In the genomic region with DNA sequence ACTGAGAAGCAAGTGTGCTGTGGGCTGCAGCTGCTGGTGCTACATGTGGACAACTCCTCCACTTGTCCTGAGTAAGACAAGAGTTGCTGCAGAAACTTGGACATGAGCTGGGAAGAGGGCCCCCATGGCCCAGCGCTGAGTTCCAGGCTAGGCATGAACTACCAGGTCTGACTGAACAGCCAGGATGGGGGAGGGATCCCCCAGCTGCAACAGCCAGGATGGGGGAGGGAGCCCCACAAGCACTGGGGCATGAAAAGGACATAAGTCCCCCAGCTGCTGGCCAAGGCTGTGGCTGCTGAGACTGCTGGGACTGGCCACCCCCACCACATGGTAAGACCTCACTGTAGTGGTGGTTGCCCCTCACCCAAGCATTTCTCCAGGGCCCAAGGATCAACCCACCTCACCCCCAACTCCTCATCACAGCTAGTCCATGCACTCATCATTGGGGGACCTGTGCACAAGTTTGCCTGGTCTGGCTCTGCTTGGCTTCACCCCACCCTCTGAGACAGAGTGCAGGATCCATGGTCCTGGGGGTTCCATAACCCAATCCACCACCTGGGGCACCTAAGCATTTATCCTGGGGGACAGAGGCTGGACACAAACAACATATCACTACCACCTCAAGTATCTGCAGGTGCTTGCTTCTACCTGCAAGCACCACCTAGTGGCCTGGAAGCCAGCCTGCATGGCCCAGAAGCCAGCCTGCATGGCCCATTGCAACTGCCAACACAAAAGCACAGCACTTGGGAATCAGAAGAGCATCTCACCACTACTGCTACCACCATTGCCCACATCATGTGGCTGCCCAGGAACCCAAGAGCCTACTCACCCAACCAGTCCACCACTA, we compare ENCODE assay signal across 8 cellular contexts.
DNase-seq lines count a peak whose midpoint lies in the region; ATAC-seq and TF ChIP-seq lines count a peak whose summit lies in the region.

No MANE protein-coding gene starts in this region.

- POLR2A ChIA-PET in WTC11 (lab: Charles Lee): interaction anchor here (1.0 kb wide), 1 partner anchor 85 kb away, joined by 6 read pairs; a partner anchor contains a TSS

- no peaks in the 10 kb centered on the region for H3K4me1 ChIP-seq in tibial artery

- H3K27ac Mint-ChIP-seq in WTC11: no peak overlapping the region
- H3K27ac Mint-ChIP-seq in nephron progenitor cell: no peak overlapping the region

- TF ChIP-seq CTCF in AG09309 (IDR thresholded peaks at IDR 0.05; ENCODE audit: control insufficient read depth, insufficient read depth, low read depth, low read length, missing control alignments): peak; percentile 60
- TF ChIP-seq CTCF in WTC11 (IDR thresholded peaks at IDR 0.05): peak; percentile 45; the same call in 1 of the 2 replicates
- no peak for TF ChIP-seq CTCF in tibial artery (IDR thresholded peaks at IDR 0.05)
- TF ChIP-seq CTCF in nephron progenitor cell (IDR thresholded peaks at IDR 0.05): no peak

- H3K36me3 Mint-ChIP-seq in WTC11 (no peaks in the 10 kb centered on the region), nephron progenitor cell (ENCODE audit: low read depth) (peaks cover 13% of the 10 kb centered on the region)

- intact Hi-C loops in tibial artery (cut with DNase I; ENCODE audit: low total_unique reads): no loop called here

- H3K4me1 Mint-ChIP-seq in WTC11 (0 out of 2 replicates have a peak, but pooled peaks cover 6% of the 10 kb centered on the region), nephron progenitor cell (peaks cover 34% of the 10 kb centered on the region)

- CTCF ChIA-PET in WTC11 (lab: Charles Lee): interaction anchor here (0.8 to 1.3 kb wide), 5 partner anchors 10 to 107 kb away, joined by 3 to 8 read pairs (median 4); no protein-coding TSS in a partner anchor

- H3K4me3 ChIP-seq in AG09309 (ENCODE audit: control insufficient read depth, low read depth, low read length) (no peak overlapping the region), tibial artery (no peak overlapping the region)

- H3K27me3 Mint-ChIP-seq in WTC11 (ENCODE audit: low read depth): no peaks in the 10 kb centered on the region
- H3K27me3 Mint-ChIP-seq in nephron progenitor cell (ENCODE audit: low read depth, poor library complexity): peaks cover 3% of the 10 kb centered on the region

- no peak overlapping the region for H3K27ac ChIP-seq in tibial artery

- no peaks in the 10 kb centered on the region for H3K27me3 ChIP-seq in tibial artery

- no peak for TF ChIP-seq POLR2A in GM18505 (IDR thresholded peaks at IDR 0.05; ENCODE audit: borderline replicate concordance, extremely low read depth, insufficient read depth, insufficient read length)

- ATAC-seq in GM18505 (IDR thresholded peaks at IDR 0.05; ENCODE audit: unreplicated experiment) (peak; percentile 67), HG03095 (IDR thresholded peaks at IDR 0.05; ENCODE audit: unreplicated experiment) (peak; percentile 68), WTC11 (peak; percentile 98)

- H3K36me3 ChIP-seq in tibial artery: no peaks in the 10 kb centered on the region

- H3K9me3 Mint-ChIP-seq in WTC11 (no peaks in the 10 kb centered on the region), nephron progenitor cell (peaks cover 48% of the 10 kb centered on the region)

- no peak overlapping the region for H3K4me3 Mint-ChIP-seq in WTC11
- no peak overlapping the region for H3K4me3 Mint-ChIP-seq in nephron progenitor cell

- H3K9me3 ChIP-seq in tibial artery: peaks cover 0 to 6% (median 0%) of the 10 kb centered on the region in 3 donors

- no peak for DNase-seq in AG09309 (ENCODE audit: low read depth)
- DNase-seq in WTC11 (ENCODE audit: low spot score): peak; percentile 63
- DNase-seq in iPS DF 19.7 (ENCODE audit: low read depth, low spot score): peak; percentile 20
- no peak for DNase-seq in tibial artery
- DNase-seq in nephron progenitor cell: no peak
- no peak for DNase-seq in activated CD4-positive, CD25-positive, alpha-beta regulatory T cell treated with anti-CD3 and anti-CD28 coated beads, Interleukin-2, amount 50 U/mL, for 72 hours

TF ChIP-seq in WTC11, 78 proteins besides CTCF, POLR2A, EP300 and RAD21:
- TF ChIP-seq MXD4 (CRISPR knock-in tag; IDR thresholded peaks at IDR 0.05; ENCODE audit: borderline replicate concordance) (no peak), ZNF396 (CRISPR knock-in tag; IDR thresholded peaks at IDR 0.05; ENCODE audit: borderline replicate concordance) (no peak), RELA (CRISPR knock-in tag; IDR thresholded peaks at IDR 0.05; ENCODE audit: borderline replicate concordance) (no peak), TP53 (CRISPR knock-in tag; IDR thresholded peaks at IDR 0.05) (no peak), TCF7 (CRISPR knock-in tag; IDR thresholded peaks at IDR 0.05; ENCODE audit: low read depth) (no peak), GRHL2 (CRISPR knock-in tag; IDR thresholded peaks at IDR 0.05; ENCODE audit: insufficient replicate concordance, severe bottlenecking) (no peak), SMAD4 (CRISPR knock-in tag; IDR thresholded peaks at IDR 0.05) (no peak)
- TF ChIP-seq, protein P1, sequence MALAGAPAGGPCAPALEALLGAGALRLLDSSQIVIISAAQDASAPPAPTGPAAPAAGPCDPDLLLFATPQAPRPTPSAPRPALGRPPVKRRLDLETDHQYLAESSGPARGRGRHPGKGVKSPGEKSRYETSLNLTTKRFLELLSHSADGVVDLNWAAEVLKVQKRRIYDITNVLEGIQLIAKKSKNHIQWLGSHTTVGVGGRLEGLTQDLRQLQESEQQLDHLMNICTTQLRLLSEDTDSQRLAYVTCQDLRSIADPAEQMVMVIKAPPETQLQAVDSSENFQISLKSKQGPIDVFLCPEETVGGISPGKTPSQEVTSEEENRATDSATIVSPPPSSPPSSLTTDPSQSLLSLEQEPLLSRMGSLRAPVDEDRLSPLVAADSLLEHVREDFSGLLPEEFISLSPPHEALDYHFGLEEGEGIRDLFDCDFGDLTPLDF (CRISPR knock-in tag; IDR thresholded peaks at IDR 0.05): no peak
- TF ChIP-seq, protein P2, sequence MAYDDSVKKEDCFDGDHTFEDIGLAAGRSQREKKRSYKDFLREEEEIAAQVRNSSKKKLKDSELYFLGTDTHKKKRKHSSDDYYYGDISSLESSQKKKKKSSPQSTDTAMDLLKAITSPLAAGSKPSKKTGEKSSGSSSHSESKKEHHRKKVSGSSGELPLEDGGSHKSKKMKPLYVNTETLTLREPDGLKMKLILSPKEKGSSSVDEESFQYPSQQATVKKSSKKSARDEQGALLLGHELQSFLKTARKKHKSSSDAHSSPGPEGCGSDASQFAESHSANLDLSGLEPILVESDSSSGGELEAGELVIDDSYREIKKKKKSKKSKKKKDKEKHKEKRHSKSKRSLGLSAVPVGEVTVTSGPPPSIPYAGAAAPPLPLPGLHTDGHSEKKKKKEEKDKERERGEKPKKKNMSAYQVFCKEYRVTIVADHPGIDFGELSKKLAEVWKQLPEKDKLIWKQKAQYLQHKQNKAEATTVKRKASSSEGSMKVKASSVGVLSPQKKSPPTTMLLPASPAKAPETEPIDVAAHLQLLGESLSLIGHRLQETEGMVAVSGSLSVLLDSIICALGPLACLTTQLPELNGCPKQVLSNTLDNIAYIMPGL (CRISPR knock-in tag; IDR thresholded peaks at IDR 0.05): no peak

Comparison
In these comparisons a context has a peak if more than half of its experiments do, and no peak if none do; other contexts are left out.
1. DNase-seq: peak in WTC11 (single experiment) and iPS DF 19.7 (single experiment); none in AG09309 (single experiment), tibial artery (0 of 2), nephron progenitor cell (single experiment) and activated CD4-positive, CD25-positive, alpha-beta regulatory T cell treated with anti-CD3 and anti-CD28 coated beads, Interleukin-2, amount 50 U/mL, for 72 hours (single experiment).
2. CTCF ChIP-seq: peak in AG09309 (single experiment) and WTC11 (single experiment); none in tibial artery (0 of 2) and nephron progenitor cell (single experiment).
3. Peak in every context shown above with its lines, with median percentiles within 50 percentile points of each other: ATAC-seq.